ENCODE assay signal across 14 cellular contexts in genomic region chr11:9219572-9219971, GRCh38. TPM values are rescaled to one million over a fixed set of nuclear protein-coding genes. Genes with fewer than 3 reads are reported as not detected.
DNase-seq lines count a peak whose midpoint lies in the region; ATAC-seq, FAIRE-seq and TF ChIP-seq lines count a peak whose summit lies in the region.
"Had no signal": no experiment of that assay in that cellular context is flagged by ENCODE, and none has a peak within 500 bp of the region (broad histone marks: within the 10 kb centered on the region; RNA-seq: fewer than 3 reads in every experiment).

No MANE protein-coding gene starts in this region.

- WGBS in psoas muscle, 3 donors: 25 to 35% (median 26%) methylated on average over 2 of the region's 2 CpGs

- no peak for TF ChIP-seq CTCF in WERI-Rb-1 (IDR thresholded peaks at IDR 0.05; ENCODE audit: low read depth, low read length)
- TF ChIP-seq CTCF in fibroblast of mammary gland (conservative IDR thresholded peaks at IDR 0.05; ENCODE audit: control insufficient read depth, insufficient read depth, low read depth, low read length): no peak
- no peak for TF ChIP-seq CTCF in psoas muscle (IDR thresholded peaks at IDR 0.05)
- no peak for TF ChIP-seq CTCF in GM13976 (IDR thresholded peaks at IDR 0.05; ENCODE audit: borderline replicate concordance, control extremely low read depth, extremely low read depth, insufficient read depth, missing control alignments)
- TF ChIP-seq CTCF in D721Med (IDR thresholded peaks at IDR 0.05; ENCODE audit: insufficient read depth, missing control alignments): no peak

- H3K9me3 ChIP-seq in WERI-Rb-1 (ENCODE audit: severe bottlenecking) (no peaks in the 10 kb centered on the region), psoas muscle (no peaks in the 10 kb centered on the region)

- ATAC-seq in psoas muscle (peak; percentile 40 to 81 (median 71)), HG03175 (IDR thresholded peaks at IDR 0.05; ENCODE audit: unreplicated experiment) (no peak)
- ATAC-seq: foreskin keratinocyte; stimulated activated naive B cell treated with anti-CD40 and anti-IgM and Interleukin-4, amounts not matched to agents 10 μg/mL and 1 μg/mL and 100 μg/mL, for 72 hours had no signal

- H3K4me1 ChIP-seq in psoas muscle: peaks cover 16% of the 10 kb centered on the region
- H3K4me1 ChIP-seq: foreskin keratinocyte had no signal

- FAIRE-seq in D721Med (lab: Jason Lieb, UNC): no peak

- H3K27ac ChIP-seq in WERI-Rb-1: no peak overlapping the region
- H3K27ac ChIP-seq in psoas muscle: peak overlapping the region; percentile 18
- H3K27ac ChIP-seq: foreskin keratinocyte had no signal

- peak; percentile 78 for DNase-seq in GM03348 (ENCODE audit: low spot score)
- DNase-seq in WERI-Rb-1: peak; percentile 16
- peak; percentile 80 for DNase-seq in fibroblast of mammary gland (ENCODE audit: low read depth)
- DNase-seq in psoas muscle: no peak
- DNase-seq in DMS153 (lab: John Stamatoyannopoulos, UW): no peak
- DNase-seq in GM13976 (ENCODE audit: low spot score): no peak
- no peak for DNase-seq in D721Med (ENCODE audit: insufficient read length, low spot score)
- DNase-seq: activated CD4-positive, alpha-beta T cell treated with anti-CD3 and anti-CD28 coated beads, Interleukin-2, amount 10 ng/mL, durations not matched to agents 7 days and 5 days; DND-41; foreskin keratinocyte; NCI-H2081; stimulated activated CD4-positive, alpha-beta T cell treated with anti-CD3 and anti-CD28 coated beads, Interleukin-12 subunit alpha, Interleukin-12 subunit beta, amount 100 ng/mL, for 4 hours; stimulated activated naive B cell treated with anti-CD40 and anti-IgM and Interleukin-4, amounts not matched to agents 10 μg/mL and 1 μg/mL and 100 μg/mL, for 72 hours had no signal

- in situ Hi-C loops in GM13976 (cut with MboI; ENCODE audit: low sequenced_read_pairs, unreplicated experiment): no loop called here

- intact Hi-C loops in psoas muscle (cut with DNase I): loop anchor here in 1 of 2 donors (5.0 kb wide), 1 partner anchor 38 kb away; no protein-coding TSS in a partner anchor

- H3K27me3 ChIP-seq in WERI-Rb-1 (ENCODE audit: insufficient read depth, low read depth, severe bottlenecking) (no peaks in the 10 kb centered on the region), psoas muscle (ENCODE audit: insufficient read depth in 3 of 3, low read length in 2 of 3) (no peaks in the 10 kb centered on the region)
- H3K27me3 ChIP-seq: foreskin keratinocyte had no signal

- H3K36me3 ChIP-seq in WERI-Rb-1 (no peaks in the 10 kb centered on the region), psoas muscle (ENCODE audit: insufficient read depth in 1 of 2, low read depth in 1 of 2) (no peaks in the 10 kb centered on the region)

- H3K4me3 ChIP-seq in WERI-Rb-1 (ENCODE audit: low read depth, low read length) (no peak overlapping the region), fibroblast of mammary gland (ENCODE audit: control insufficient read depth, low read depth, low read length) (no peak overlapping the region), psoas muscle (no peak overlapping the region)

RNA-seq across cellular contexts. Expression of gene DENND5A, which starts 45.6 kb away (rescaled TPM):
- 10 to 100 TPM; 27.2 to 45.1 (median 32.3) TPM for total RNA-seq in psoas muscle
- 10 to 100 TPM; 27.4 to 82.1 (median 30.3) TPM for polyA plus RNA-seq in psoas muscle

Comparison
In these comparisons a context has a peak if more than half of its experiments do, and no peak if none do; other contexts are left out.
1. DNase-seq: peak in GM03348 (single experiment), WERI-Rb-1 (single experiment) and fibroblast of mammary gland (single experiment); none in psoas muscle (0 of 2), DMS153 (single experiment), GM13976 (single experiment) and D721Med (single experiment).